In the genomic region with DNA sequence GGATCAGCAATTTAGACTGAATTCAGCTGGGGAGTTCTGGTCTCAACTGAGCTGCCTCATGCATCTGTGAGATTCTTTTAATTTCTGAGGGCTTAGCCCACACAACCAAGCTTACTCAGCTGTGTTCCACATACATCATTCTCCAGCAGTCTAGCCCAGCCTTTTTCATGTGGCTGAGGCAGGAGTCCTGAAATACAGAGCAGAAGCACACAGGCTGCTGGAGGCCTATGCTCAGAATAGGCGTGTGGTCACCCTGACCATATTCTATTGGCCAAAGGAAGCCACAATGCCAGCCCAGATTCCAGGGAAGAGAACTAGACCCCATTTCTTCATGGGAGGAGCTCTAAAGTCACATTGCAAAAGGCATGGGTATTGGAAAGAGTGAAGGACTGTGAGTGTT, we compare ENCODE assay signal across 19 cellular contexts.
DNase-seq lines count a peak whose midpoint lies in the region; ATAC-seq and TF ChIP-seq lines count a peak whose summit lies in the region.
"Had no signal": no experiment of that assay in that cellular context is flagged by ENCODE, and none has a peak within 500 bp of the region (broad histone marks: within the 10 kb centered on the region; RNA-seq: fewer than 3 reads in every experiment).

No MANE protein-coding gene starts in this region.

- H3K4me2 ChIP-seq in GM23248 (ENCODE audit: unreplicated experiment) = no peak overlapping the region

- H3K27ac Mint-ChIP-seq in T-helper 2 cell treated with Interferon-gamma antibody and Interleukin-4, amounts not matched to agents 5 μg/mL and 100 μg/mL, for 36 hours = no peak overlapping the region

- POLR2A ChIA-PET in AG04449 (lab: Yijun Ruan, JAX) = no interaction called here
- POLR2A ChIA-PET in RWPE1 (lab: Yijun Ruan, JAX; ENCODE audit: low non-redundant PET) = interaction anchor here (0.5 kb wide), 1 partner anchor 248 kb away, joined by 3 read pairs; no protein-coding TSS in a partner anchor

- H3K4me1 ChIP-seq in GM23248 (ENCODE audit: insufficient read depth) = no peaks in the 10 kb centered on the region
- H3K4me1 ChIP-seq: SJCRH30 had no signal

- no peak for TF ChIP-seq CTCF in AG04449 (IDR thresholded peaks at IDR 0.05; ENCODE audit: insufficient read depth, low read length, missing control alignments)
- no peak for TF ChIP-seq CTCF in RWPE1 (conservative IDR thresholded peaks at IDR 0.05; ENCODE audit: low read depth)

- H3K4me3 ChIP-seq in AG04449 (ENCODE audit: low read depth, low read length) (no peak overlapping the region), GM23248 (no peak overlapping the region)
- H3K4me3 ChIP-seq: K562, SJCRH30 had no signal

- no peaks in the 10 kb centered on the region for H3F3A ChIP-seq in GM23248 (ENCODE audit: insufficient read depth)

- CTCF ChIA-PET in AG04449 (lab: Yijun Ruan, JAX) (interaction anchor here (1.5 kb wide), 1 partner anchor 254 kb away, joined by 3 read pairs; no protein-coding TSS in a partner anchor), RWPE1 (lab: Yijun Ruan, JAX) (no interaction called here)

- H3K36me3 Mint-ChIP-seq in T-helper 2 cell treated with Interferon-gamma antibody and Interleukin-4, amounts not matched to agents 5 μg/mL and 100 μg/mL, for 36 hours (ENCODE audit: low read depth) = no peaks in the 10 kb centered on the region

- H2AFZ ChIP-seq in GM23248 = no peak overlapping the region

- peaks cover 13% of the 10 kb centered on the region for H3K27me3 ChIP-seq in GM23248 (replicated peaks; ENCODE audit: insufficient read depth)
- H3K27me3 ChIP-seq: SJCRH30 had no signal

- no peaks in the 10 kb centered on the region for H3K9me2 ChIP-seq in GM23248 (ENCODE audit: insufficient read depth)

- H3K27ac ChIP-seq in GM23248 = no peak overlapping the region
- no peak overlapping the region for H3K27ac ChIP-seq in RWPE1
- H3K27ac ChIP-seq: C4-2B, SJCRH30 had no signal

- H3K4me3 Mint-ChIP-seq in T-helper 2 cell treated with Interferon-gamma antibody and Interleukin-4, amounts not matched to agents 5 μg/mL and 100 μg/mL, for 36 hours = no peak overlapping the region

- peaks cover 14% of the 10 kb centered on the region for H3K4me1 Mint-ChIP-seq in T-helper 2 cell treated with Interferon-gamma antibody and Interleukin-4, amounts not matched to agents 5 μg/mL and 100 μg/mL, for 36 hours (ENCODE audit: low read depth)

- in situ Hi-C loops in GM23248 (cut with MboI) = no loop called here

- no peak overlapping the region for H3K9ac ChIP-seq in GM23248

- no peaks in the 10 kb centered on the region for H4K20me1 ChIP-seq in GM23248 (ENCODE audit: insufficient read depth)

- H3K9me3 Mint-ChIP-seq in T-helper 2 cell treated with Interferon-gamma antibody and Interleukin-4, amounts not matched to agents 5 μg/mL and 100 μg/mL, for 36 hours = no peaks in the 10 kb centered on the region

- ATAC-seq in HG02852 (IDR thresholded peaks at IDR 0.05; ENCODE audit: unreplicated experiment) = no peak
- ATAC-seq in GM21526 (IDR thresholded peaks at IDR 0.05; ENCODE audit: low FRiP score, unreplicated experiment) = no peak
- ATAC-seq: HCT116, K562 had no signal

- no peaks in the 10 kb centered on the region for H3K9me3 ChIP-seq in GM23248 (ENCODE audit: low read depth)
- H3K9me3 ChIP-seq: SJCRH30 had no signal

- 0 to 9% methylated on average over 1 of the region's 1 CpG for WGBS in GM23248 (ENCODE audit: low coverage in 1 of 2, low lambda C conversion rate in 2 of 2, missing lambda C conversion rate in 2 of 2), 2 experiments

- no peaks in the 10 kb centered on the region for H3K36me3 ChIP-seq in GM23248 (ENCODE audit: low read depth)
- H3K36me3 ChIP-seq: SJCRH30 had no signal

- peak; percentile 17 for DNase-seq in AG04449 (ENCODE audit: low read depth, low spot score)
- peak; percentile 4 for DNase-seq in GM23248
- peak; percentile 74 for DNase-seq in astrocyte of the hippocampus (ENCODE audit: low read depth, low spot score)
- peak; percentile 11 for DNase-seq in left kidney (ENCODE audit: low read depth, low spot score)
- DNase-seq in T-helper 2 cell treated with Interferon-gamma antibody and Interleukin-4, amounts not matched to agents 5 μg/mL and 100 μg/mL, for 36 hours (ENCODE audit: low spot score) = no peak
- DNase-seq in RWPE1 (ENCODE audit: low spot score) = no peak
- DNase-seq: 8988T, DMS 273 treated with DMSO at 0.1 percent for 48 hours, GF-D8, NCI-H1417 treated with DMSO at 0.1 percent for 48 hours, NCI-H2029 treated with DMSO at 0.1 percent for 48 hours, NCI-H2171 treated with DMSO at 0.1 percent for 48 hours, NCI-H774 had no signal

- H3K27me3 Mint-ChIP-seq in T-helper 2 cell treated with Interferon-gamma antibody and Interleukin-4, amounts not matched to agents 5 μg/mL and 100 μg/mL, for 36 hours (ENCODE audit: low read depth) = peaks cover 6% of the 10 kb centered on the region

- no peaks in the 10 kb centered on the region for H3K79me2 ChIP-seq in GM23248 (ENCODE audit: insufficient read depth)

Comparison
In these comparisons a context has a peak if more than half of its experiments do, and no peak if none do; other contexts are left out.
1. DNase-seq: peak in AG04449 (single experiment), GM23248 (single experiment), astrocyte of the hippocampus (single experiment) and left kidney (single experiment); none in T-helper 2 cell treated with Interferon-gamma antibody and Interleukin-4, amounts not matched to agents 5 μg/mL and 100 μg/mL, for 36 hours (single experiment) and RWPE1 (single experiment).